8 cellular contexts compared by ENCODE assay signal in the genomic region with DNA sequence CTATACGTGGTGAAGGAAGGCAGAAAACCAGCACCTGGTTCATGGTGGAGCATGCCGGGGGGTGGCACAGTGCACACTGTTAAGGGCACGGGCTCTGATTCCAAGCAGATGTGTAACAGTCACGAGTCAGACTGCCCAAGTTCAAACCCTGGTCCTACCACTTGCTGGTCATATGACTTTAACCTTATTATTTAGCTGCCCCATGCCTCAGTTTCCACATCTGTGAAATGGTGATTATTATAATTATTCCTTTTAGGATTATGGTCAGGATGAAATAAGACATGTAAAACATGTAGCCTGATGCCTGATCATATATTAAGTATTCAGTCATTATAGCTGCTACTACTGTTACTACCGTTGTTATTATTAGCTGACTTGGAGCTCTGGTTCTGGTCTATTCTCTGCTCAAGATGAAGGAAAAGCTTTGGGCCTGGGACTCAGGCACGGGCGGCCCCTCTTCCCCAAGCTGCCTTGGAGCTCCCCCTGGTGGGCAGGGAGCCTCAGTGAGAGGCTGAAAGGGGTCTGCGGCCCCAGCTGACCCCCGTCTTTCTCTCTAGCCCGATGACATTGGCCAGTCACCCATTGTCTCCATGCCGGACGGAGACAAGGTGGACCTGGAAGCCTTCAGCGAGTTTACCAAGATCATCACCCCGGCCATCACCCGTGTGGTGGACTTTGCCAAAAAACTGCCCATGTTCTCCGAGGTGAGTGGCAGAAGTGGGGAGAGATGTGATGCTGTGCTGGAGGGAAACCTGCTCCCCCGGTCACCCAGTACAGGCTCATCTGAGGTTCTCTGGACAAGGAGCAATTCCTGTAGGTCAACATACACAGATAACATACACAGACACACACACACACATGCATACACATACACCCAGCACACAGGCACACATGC. TPM values are rescaled to one million over a fixed set of nuclear protein-coding genes. Genes with fewer than 3 reads are reported as not detected.
A peak's percentile ranks its signal among the peaks of the same experiment; 100 is the strongest.
DNase-seq lines count a peak whose midpoint lies in the region; ATAC-seq and TF ChIP-seq lines count a peak whose summit lies in the region.

No MANE protein-coding gene starts in this region.

- H3K4me3 ChIP-seq in breast epithelium, result no peak overlapping the region
- H3K4me3 ChIP-seq in right lobe of liver, result no peak overlapping the region
- H3K4me3 ChIP-seq in tibial artery, result no peak overlapping the region

- H2BK120ac ChIP-seq in H9 (ENCODE audit: low read depth, low read length, poor library complexity, severe bottlenecking), result no peak overlapping the region

- no peak overlapping the region for H3K18ac ChIP-seq in H9 (ENCODE audit: insufficient read length, low read depth, low read length)

- no peak overlapping the region for H3K4me2 ChIP-seq in H9 (ENCODE audit: insufficient read depth, insufficient read length, low read length)

- H3K56ac ChIP-seq in H9 (ENCODE audit: insufficient read length, low read depth, low read length), result peak overlapping the region; percentile 38

- H3K27me3 Mint-ChIP-seq in H9 (ENCODE audit: low read depth), result no peaks in the 10 kb centered on the region

- H3K27ac ChIP-seq in C4-2B (no peak overlapping the region), H9 (ENCODE audit: insufficient read length, low read depth, low read length) (no peak overlapping the region), breast epithelium (peak overlapping the region; percentile 26 to 57), right lobe of liver (no peak overlapping the region), tibial artery (peak overlapping the region in 1 of 2 donors; percentile 42)

- no peak overlapping the region for H3T11ph ChIP-seq in H9 (ENCODE audit: low read length)

- H3K9me3 Mint-ChIP-seq in H9, result peaks cover 0 to 2% of the 10 kb centered on the region in 2 experiments; a peak in 1 of 5 replicates

- H3K9me3 ChIP-seq in H9 (ENCODE audit: control insufficient read depth, low read depth, low read length) (no peaks in the 10 kb centered on the region), breast epithelium (no peaks in the 10 kb centered on the region), right lobe of liver (no peaks in the 10 kb centered on the region), tibial artery (no peaks in the 10 kb centered on the region)

- no peak overlapping the region for H3K14ac ChIP-seq in H9 (ENCODE audit: insufficient read depth, low read length)

- no peak overlapping the region for H3K9ac ChIP-seq in H9 (ENCODE audit: extremely low read depth, insufficient read length, low read length)

- no peak overlapping the region for H4K5ac ChIP-seq in H9 (ENCODE audit: insufficient read length, low read depth, low read length)

- H3K4me1 ChIP-seq in H9 (ENCODE audit: insufficient read depth, low read length), result no peaks in the 10 kb centered on the region
- no peaks in the 10 kb centered on the region for H3K4me1 ChIP-seq in breast epithelium
- H3K4me1 ChIP-seq in right lobe of liver, result no peaks in the 10 kb centered on the region
- peaks cover 0 to 42% (median 11%) of the 10 kb centered on the region in 4 donors for H3K4me1 ChIP-seq in tibial artery

- H3K27me3 ChIP-seq in H9 (ENCODE audit: insufficient read depth, low read length) (no peaks in the 10 kb centered on the region), breast epithelium (no peaks in the 10 kb centered on the region), right lobe of liver (no peaks in the 10 kb centered on the region), tibial artery (no peaks in the 10 kb centered on the region)

- WGBS in H9 (ENCODE audit: extremely low coverage, insufficient read length, low lambda C conversion rate), result no CpG with 5 or more reads among the region's 17 CpGs
- 0% methylated on average over 1 of the region's 17 CpGs for WGBS in right lobe of liver (ENCODE audit: insufficient coverage, low coverage, low lambda C conversion rate, missing lambda C conversion rate)

- no peak overlapping the region for H2AK5ac ChIP-seq in H9 (ENCODE audit: insufficient read length, low read length)

- peak; percentile 90 for TF ChIP-seq CTCF in C4-2B (conservative IDR thresholded peaks at IDR 0.05)
- TF ChIP-seq CTCF in H9 (conservative IDR thresholded peaks at IDR 0.05), result peak; percentile 97
- TF ChIP-seq CTCF in breast epithelium (IDR thresholded peaks at IDR 0.05), result peak; percentile 72 to 87 (median 83)
- TF ChIP-seq CTCF in right lobe of liver (IDR thresholded peaks at IDR 0.05), result peak; percentile 71 to 87 (median 82)
- peak; percentile 86 to 88 for TF ChIP-seq CTCF in tibial artery (IDR thresholded peaks at IDR 0.05)

- H4K8ac ChIP-seq in H9 (replicated peaks; ENCODE audit: insufficient read length, low read depth, low read length), result no peak overlapping the region

- peaks cover 10 to 29% (median 24%) of the 10 kb centered on the region in 3 experiments; a peak in 6 of 7 replicates for H3K36me3 Mint-ChIP-seq in H9 (ENCODE audit: insufficient read depth in 1 of 3, low read depth in 3 of 3)

- H3K4ac ChIP-seq in H9 (ENCODE audit: low read depth, low read length), result no peak overlapping the region

- ATAC-seq in right lobe of liver (peak; percentile 58 to 73 (median 68)), HG03520 (IDR thresholded peaks at IDR 0.05; ENCODE audit: unreplicated experiment) (no peak), HG03565 (IDR thresholded peaks at IDR 0.05; ENCODE audit: unreplicated experiment) (no peak)

- H3K27ac Mint-ChIP-seq in H9, result no peak overlapping the region

- H3K23ac ChIP-seq in H9 (ENCODE audit: insufficient read length, low read depth, low read length), result no peak overlapping the region

- H3K79me2 ChIP-seq in H9 (ENCODE audit: insufficient read depth, low read length), result no peaks in the 10 kb centered on the region

- H3K4me1 Mint-ChIP-seq in H9, result peaks cover 9 to 24% of the 10 kb centered on the region in 2 experiments; a peak in 3 of 4 replicates

- peaks cover 2% of the 10 kb centered on the region for H4K20me1 ChIP-seq in H9 (ENCODE audit: control insufficient read depth, insufficient read depth, insufficient read length)

- H3K36me3 ChIP-seq in breast epithelium (peaks cover 5% of the 10 kb centered on the region), right lobe of liver (peaks cover 0 to 16% (median 0%) of the 10 kb centered on the region in 4 donors), tibial artery (peaks cover 70 to 91% (median 76%) of the 10 kb centered on the region in 3 donors)

- DNase-seq in H9 (peak; percentile 82), T follicular helper cell (ENCODE audit: low read depth) (peak; percentile 51), breast epithelium (ENCODE audit: low spot score in 2 of 2) (no peak), right lobe of liver (peak in 1 of 3 donors; percentile 63), tibial artery (peak; percentile 54 to 70)

- no peaks in the 10 kb centered on the region for H3K79me1 ChIP-seq in H9 (ENCODE audit: insufficient read depth, low read depth, low read length, poor library complexity, severe bottlenecking)

- H4K91ac ChIP-seq in H9 (ENCODE audit: insufficient read length, low read depth, low read length), result no peak overlapping the region

- intact Hi-C loops in breast epithelium (cut with DNase I; ENCODE audit: low total_unique reads), result loop anchor here (5.0 kb wide), 1 partner anchor 839 kb away; no protein-coding TSS in a partner anchor
- intact Hi-C loops in right lobe of liver (cut with DNase I), result loop anchor here in 1 of 2 donors (10.0 kb wide), 1 partner anchor 72 kb away; a partner anchor contains a TSS
- intact Hi-C loops in tibial artery (cut with DNase I; ENCODE audit: low total_unique reads), result no loop called here

- H2BK15ac ChIP-seq in H9 (ENCODE audit: low read depth, low read length), result no peak overlapping the region

- no peak overlapping the region for H2AFZ ChIP-seq in H9 (ENCODE audit: low read length)

- H2BK20ac ChIP-seq in H9 (ENCODE audit: low read depth, low read length, poor library complexity, severe bottlenecking), result no peak overlapping the region

- H3K4me3 Mint-ChIP-seq in H9, result no peak overlapping the region

- TF ChIP-seq POLR2A in breast epithelium (IDR thresholded peaks at IDR 0.05), result no peak
- TF ChIP-seq POLR2A in right lobe of liver (IDR thresholded peaks at IDR 0.05), result no peak

- no peak overlapping the region for H2BK12ac ChIP-seq in H9 (ENCODE audit: insufficient read length, low read depth, low read length)

- no peaks in the 10 kb centered on the region for H3K23me2 ChIP-seq in H9 (ENCODE audit: insufficient read length, low read depth, low read length, poor library complexity, severe bottlenecking)

- no peak overlapping the region for H2BK5ac ChIP-seq in H9 (ENCODE audit: insufficient read length, low read length)

RNA-seq across cellular contexts. Expression of a gene that starts 14.0 kb away (rescaled TPM):
- total RNA-seq in H9 (2021) (8.6 and 8.7 TPM in 2 replicates), breast epithelium (10 to 100 TPM in 1 of 3 donors, 1 to 10 TPM in 2; 8.8 to 10.5 (median 9.2) TPM), right lobe of liver (10 to 100 TPM in 4 of 6 experiments, 1 to 10 TPM in 2; 6.9 to 29.8 (median 16.0) TPM)

RNA-seq across cellular contexts. Expression of a gene that starts 23.6 kb away (rescaled TPM):
- total RNA-seq in H9 (2021), result 9.8 and 10.1 TPM in 2 replicates
- 10 to 100 TPM; 41.6 to 61.0 (median 48.1) TPM for total RNA-seq in breast epithelium
- 1 to 10 TPM; 3.7 to 9.4 (median 7.7) TPM for total RNA-seq in right lobe of liver

RNA-seq across cellular contexts. Expression of a gene that starts 32.2 kb away (rescaled TPM):
- total RNA-seq in H9 (2021) (104 and 105 TPM in 2 replicates), breast epithelium (10 to 100 TPM; 50.7 to 74.7 (median 59.7) TPM), right lobe of liver (10 to 100 TPM; 29.0 to 38.2 (median 35.9) TPM)

RNA-seq across cellular contexts. Expression of a gene that starts 35.4 kb away (rescaled TPM):
- total RNA-seq in H9 (2021) (101 and 105 TPM in 2 replicates), breast epithelium (10 to 100 TPM; 49.3 to 79.3 (median 78.2) TPM), right lobe of liver (10 to 100 TPM; 31.1 to 43.8 (median 36.0) TPM)

RNA-seq across cellular contexts. Expression of a gene that starts 53.9 kb away (rescaled TPM):
- total RNA-seq in H9 (2021), result 123 and 137 TPM in 2 replicates
- total RNA-seq in breast epithelium, result 10 to 100 TPM; 57.4 to 67.0 (median 65.1) TPM
- total RNA-seq in right lobe of liver, result 10 to 100 TPM; 19.6 to 31.5 (median 25.9) TPM

Comparison
In these comparisons a context has a peak if more than half of its experiments do, and no peak if none do; other contexts are left out.
1. H3K27ac ChIP-seq: peak in breast epithelium (2 of 2); none in C4-2B (single experiment), H9 (single experiment) and right lobe of liver (0 of 3).
2. DNase-seq: peak in H9 (single experiment), T follicular helper cell (single experiment) and tibial artery (2 of 2); none in breast epithelium (0 of 2).
3. ATAC-seq: peak in right lobe of liver (4 of 4); none in HG03520 (single experiment) and HG03565 (single experiment).
4. Peak in every context shown above with its lines, with median percentiles within 50 percentile points of each other: CTCF ChIP-seq.